12 cellular contexts compared by ENCODE assay signal in genomic region chr7:17275749-17276671, GRCh38. TPM values are rescaled to one million over a fixed set of nuclear protein-coding genes. Genes with fewer than 3 reads are reported as not detected.
DNase-seq lines count a peak whose midpoint lies in the region; ATAC-seq, FAIRE-seq and TF ChIP-seq lines count a peak whose summit lies in the region.
"Had no signal": no experiment of that assay in that cellular context is flagged by ENCODE, and none has a peak within 500 bp of the region (broad histone marks: within the 10 kb centered on the region; RNA-seq: fewer than 3 reads in every experiment).

No MANE protein-coding gene starts in this region.

- no peak for TF ChIP-seq CTCF in activated CD8-positive, alpha-beta T cell treated with anti-CD3 and anti-CD28 coated beads for 36 hours (IDR thresholded peaks at IDR 0.05)
- TF ChIP-seq CTCF in kidney (IDR thresholded peaks at IDR 0.05; ENCODE audit: borderline replicate concordance, extremely low read depth, insufficient read depth) = no peak

- DNase-seq in H54 (ENCODE audit: insufficient read length, low spot score) (peak; percentile 19), left cardiac atrium (no peak), kidney (no peak), NCI-H1092 (lab: John Stamatoyannopoulos, UW) (no peak)
- DNase-seq in activated CD8-positive, alpha-beta T cell treated with anti-CD3 and anti-CD28 coated beads for 36 hours = no peak
- DNase-seq: naive thymus-derived CD4-positive, alpha-beta T cell; NCI-H1436 had no signal

- H3K27ac Mint-ChIP-seq in activated T-helper 17 cell treated with anti-CD3 and anti-CD28 coated beads, Interleukin-2, amount 50 U/mL, for 72 hours = no peak overlapping the region
- no peak overlapping the region for H3K27ac Mint-ChIP-seq in stimulated activated memory B cell treated with anti-CD40 and anti-IgM and Interleukin-4, amounts not matched to agents 10 μg/mL and 1 μg/mL and 100 μg/mL, for 72 hours
- no peak overlapping the region for H3K27ac Mint-ChIP-seq in activated CD8-positive, alpha-beta T cell treated with anti-CD3 and anti-CD28 coated beads for 36 hours
- H3K27ac Mint-ChIP-seq: naive thymus-derived CD4-positive, alpha-beta T cell; T-helper 2 cell treated with Interferon-gamma antibody and Interleukin-4, amounts not matched to agents 5 μg/mL and 100 μg/mL, for 36 hours had no signal

- intact Hi-C loops in left cardiac atrium (cut with DNase I) (no loop called here), kidney (cut with DNase I) (no loop called here)
- intact Hi-C loops in activated CD8-positive, alpha-beta T cell treated with anti-CD3 and anti-CD28 coated beads for 36 hours (cut with micrococcal nuclease) = no loop called here

- POLR2A ChIA-PET in activated CD8-positive, alpha-beta T cell treated with anti-CD3 and anti-CD28 coated beads for 36 hours (lab: Charles Lee) = interaction anchor here (1.2 kb wide), 1 partner anchor 22 kb away, joined by 3 read pairs; the partner anchor contains the start of gene AHR

- peak overlapping the region; percentile 42 for H3K4me3 Mint-ChIP-seq in activated T-helper 17 cell treated with anti-CD3 and anti-CD28 coated beads, Interleukin-2, amount 50 U/mL, for 72 hours
- no peak overlapping the region for H3K4me3 Mint-ChIP-seq in stimulated activated memory B cell treated with anti-CD40 and anti-IgM and Interleukin-4, amounts not matched to agents 10 μg/mL and 1 μg/mL and 100 μg/mL, for 72 hours
- H3K4me3 Mint-ChIP-seq in activated CD8-positive, alpha-beta T cell treated with anti-CD3 and anti-CD28 coated beads for 36 hours = no peak overlapping the region

- no peaks in the 10 kb centered on the region for H3K9me3 ChIP-seq in kidney (ENCODE audit: control insufficient read depth in 1 of 2, low read length in 2 of 2)

- H3K4me3 ChIP-seq in kidney (ENCODE audit: low read length in 2 of 2) = no peak overlapping the region
- H3K4me3 ChIP-seq: cardiac muscle cell had no signal

- CTCF ChIA-PET in activated CD8-positive, alpha-beta T cell treated with anti-CD3 and anti-CD28 coated beads for 36 hours (lab: Charles Lee) = interaction anchor here (1.0 to 3.3 kb wide), 4 partner anchors 21 to 157 kb away, joined by 3 to 12 read pairs (median 3); no protein-coding TSS in a partner anchor

- no peak for ATAC-seq in activated T-helper 17 cell treated with anti-CD3 and anti-CD28 coated beads, Interleukin-2, amount 50 U/mL, for 72 hours (replicated peaks)
- peak; percentile 85 to 98 for ATAC-seq in left cardiac atrium
- peak; percentile 81 for ATAC-seq in stimulated activated memory B cell treated with anti-CD40 and anti-IgM and Interleukin-4, amounts not matched to agents 10 μg/mL and 1 μg/mL and 100 μg/mL, for 72 hours
- no peak for ATAC-seq in HG02571 (IDR thresholded peaks at IDR 0.05; ENCODE audit: unreplicated experiment)
- no peak for ATAC-seq in activated CD8-positive, alpha-beta T cell treated with anti-CD3 and anti-CD28 coated beads for 36 hours
- ATAC-seq: naive thymus-derived CD4-positive, alpha-beta T cell had no signal

- H3K36me3 Mint-ChIP-seq in activated T-helper 17 cell treated with anti-CD3 and anti-CD28 coated beads, Interleukin-2, amount 50 U/mL, for 72 hours (ENCODE audit: low read depth) = no peaks in the 10 kb centered on the region
- H3K36me3 Mint-ChIP-seq in stimulated activated memory B cell treated with anti-CD40 and anti-IgM and Interleukin-4, amounts not matched to agents 10 μg/mL and 1 μg/mL and 100 μg/mL, for 72 hours = peaks cover 18% of the 10 kb centered on the region
- peaks cover 7% of the 10 kb centered on the region for H3K36me3 Mint-ChIP-seq in activated CD8-positive, alpha-beta T cell treated with anti-CD3 and anti-CD28 coated beads for 36 hours (ENCODE audit: low read depth)

- H3K27ac ChIP-seq in kidney (ENCODE audit: low read depth in 2 of 2, low read length in 2 of 2) = no peak overlapping the region
- H3K27ac ChIP-seq: cardiac muscle cell had no signal

- H3K27me3 Mint-ChIP-seq in activated T-helper 17 cell treated with anti-CD3 and anti-CD28 coated beads, Interleukin-2, amount 50 U/mL, for 72 hours = no peaks in the 10 kb centered on the region
- peaks cover 9% of the 10 kb centered on the region for H3K27me3 Mint-ChIP-seq in stimulated activated memory B cell treated with anti-CD40 and anti-IgM and Interleukin-4, amounts not matched to agents 10 μg/mL and 1 μg/mL and 100 μg/mL, for 72 hours
- no peaks in the 10 kb centered on the region for H3K27me3 Mint-ChIP-seq in activated CD8-positive, alpha-beta T cell treated with anti-CD3 and anti-CD28 coated beads for 36 hours
- H3K27me3 Mint-ChIP-seq: naive thymus-derived CD4-positive, alpha-beta T cell had no signal

- peaks cover 8% of the 10 kb centered on the region for H3K9me3 Mint-ChIP-seq in activated T-helper 17 cell treated with anti-CD3 and anti-CD28 coated beads, Interleukin-2, amount 50 U/mL, for 72 hours
- H3K9me3 Mint-ChIP-seq in stimulated activated memory B cell treated with anti-CD40 and anti-IgM and Interleukin-4, amounts not matched to agents 10 μg/mL and 1 μg/mL and 100 μg/mL, for 72 hours = peaks cover 10% of the 10 kb centered on the region
- H3K9me3 Mint-ChIP-seq in activated CD8-positive, alpha-beta T cell treated with anti-CD3 and anti-CD28 coated beads for 36 hours = peaks cover 13% of the 10 kb centered on the region

- TF ChIP-seq POLR2A in H54 (IDR thresholded peaks at IDR 0.05; ENCODE audit: low read depth, low read length) = no peak

- FAIRE-seq in H54 (lab: Jason Lieb, UNC) = peak; percentile 94
- no peak for FAIRE-seq in kidney (lab: Jason Lieb, UNC)

- H3K4me1 Mint-ChIP-seq in activated T-helper 17 cell treated with anti-CD3 and anti-CD28 coated beads, Interleukin-2, amount 50 U/mL, for 72 hours = peaks cover 9% of the 10 kb centered on the region
- peaks cover 7% of the 10 kb centered on the region for H3K4me1 Mint-ChIP-seq in stimulated activated memory B cell treated with anti-CD40 and anti-IgM and Interleukin-4, amounts not matched to agents 10 μg/mL and 1 μg/mL and 100 μg/mL, for 72 hours
- H3K4me1 Mint-ChIP-seq in activated CD8-positive, alpha-beta T cell treated with anti-CD3 and anti-CD28 coated beads for 36 hours (ENCODE audit: low read depth) = peaks cover 21% of the 10 kb centered on the region

- no peaks in the 10 kb centered on the region for H3K36me3 ChIP-seq in kidney (ENCODE audit: control insufficient read depth in 1 of 2, insufficient read depth in 2 of 2, low read length in 2 of 2)
- H3K36me3 ChIP-seq: cardiac muscle cell had no signal

- no peaks in the 10 kb centered on the region for H3K4me1 ChIP-seq in kidney (ENCODE audit: control insufficient read depth in 1 of 2, insufficient read depth in 1 of 2, low read depth in 1 of 2, low read length in 2 of 2)

- H3K9ac ChIP-seq in kidney (ENCODE audit: low read length in 2 of 2) = no peak overlapping the region

RNA-seq across cellular contexts. Expression of gene AHR, which starts 22.4 kb away (rescaled TPM):
- 10 to 100 TPM; 62.0 to 64.3 TPM for total RNA-seq in activated T-helper 17 cell treated with anti-CD3 and anti-CD28 coated beads, Interleukin-2, amount 50 U/mL, for 72 hours
- total RNA-seq in left cardiac atrium (10 to 100 TPM; 26.4 to 30.2 TPM), kidney (101 TPM)
- 10 to 100 TPM; 32.1 to 33.4 TPM for total RNA-seq in activated CD8-positive, alpha-beta T cell treated with anti-CD3 and anti-CD28 coated beads for 36 hours
- polyA plus RNA-seq in kidney (ENCODE audit: insufficient read depth, low read depth, low replicate concordance) = 3.0 TPM

Comparison
In these comparisons a context has a peak if more than half of its experiments do, and no peak if none do; other contexts are left out.
1. ATAC-seq: peak in left cardiac atrium (2 of 2) and stimulated activated memory B cell treated with anti-CD40 and anti-IgM and Interleukin-4, amounts not matched to agents 10 μg/mL and 1 μg/mL and 100 μg/mL, for 72 hours (single experiment); none in activated T-helper 17 cell treated with anti-CD3 and anti-CD28 coated beads, Interleukin-2, amount 50 U/mL, for 72 hours (single experiment), HG02571 (single experiment) and activated CD8-positive, alpha-beta T cell treated with anti-CD3 and anti-CD28 coated beads for 36 hours (single experiment).